In genomic region chr19:4186087-4186993, GRCh38 we compare ENCODE assay signal across 8 cellular contexts. TPM values are rescaled to one million over a fixed set of nuclear protein-coding genes. Genes with fewer than 3 reads are reported as not detected.
A peak's percentile ranks its signal among the peaks of the same experiment; 100 is the strongest.
DNase-seq lines count a peak whose midpoint lies in the region; ATAC-seq and FAIRE-seq lines count a peak whose summit lies in the region.

No MANE protein-coding gene starts in this region.

- WGBS in small intestine, 3 donors = 28 to 34% (median 33%) methylated on average over 22 of the region's 22 CpGs

- H3K4me1 ChIP-seq in small intestine (ENCODE audit: control insufficient read depth in 2 of 2, insufficient read depth in 1 of 2, low read depth in 1 of 2, low read length in 1 of 2) = no peaks in the 10 kb centered on the region

- no peak overlapping the region for H3K4me3 ChIP-seq in small intestine (ENCODE audit: low read depth in 1 of 2, low read length in 2 of 2)

- no peak overlapping the region for H3K27ac ChIP-seq in small intestine (ENCODE audit: low read depth in 1 of 2, low read length in 1 of 2)

- no peak for FAIRE-seq in small intestine (lab: Jason Lieb, UNC)

- H3K36me3 ChIP-seq in small intestine (ENCODE audit: control insufficient read depth in 2 of 2, insufficient read depth in 2 of 2, low read length in 2 of 2) = no peaks in the 10 kb centered on the region

- ATAC-seq in GM18873 (IDR thresholded peaks at IDR 0.05; ENCODE audit: low FRiP score, unreplicated experiment) (no peak), GM21825 (IDR thresholded peaks at IDR 0.05; ENCODE audit: unreplicated experiment) (no peak)

- no peaks in the 10 kb centered on the region for H3K9me3 ChIP-seq in small intestine (ENCODE audit: control insufficient read depth, low read depth)

- DNase-seq in GM03348 (ENCODE audit: low spot score) (peak; percentile 92), NCI-H1105 treated with DMSO at 0.1 percent for 48 hours (lab: John Stamatoyannopoulos, UW) (peak; percentile 26), T-helper 2 cell (peak; percentile 40 to 76 (median 63)), amniotic stem cell (lab: John Stamatoyannopoulos, UW) (peak; percentile 18), hippocampal formation (lab: John Stamatoyannopoulos, UW) (peak; percentile 4 to 42), small intestine (peak; percentile 85)

- H3K27me3 ChIP-seq in small intestine (ENCODE audit: control insufficient read depth in 2 of 2, insufficient read depth in 2 of 2, low read length in 2 of 2) = no peaks in the 10 kb centered on the region

RNA-seq across cellular contexts. Expression of gene ANKRD24, which starts 3.9 kb away (rescaled TPM):
- polyA plus RNA-seq in small intestine = 1 to 10 TPM; 1.6 to 2.7 (median 1.9) TPM

RNA-seq across cellular contexts. Expression of gene SIRT6, which starts 4.0 kb away (rescaled TPM):
- 10 to 100 TPM; 39.2 to 48.1 (median 46.5) TPM for polyA plus RNA-seq in small intestine

RNA-seq across cellular contexts. Expression of gene CREB3L3, which starts 32.9 kb away (rescaled TPM):
- 100 to 1,000 TPM in 2 of 3 donors, 10 to 100 TPM in 1; 77.2 to 658 (median 496) TPM for polyA plus RNA-seq in small intestine

RNA-seq across cellular contexts. Expression of gene EBI3, which starts 43.0 kb away (rescaled TPM):
- 1 to 10 TPM in 2 of 3 donors, under 1 TPM in 1; 0.89 to 6.2 (median 3.5) TPM for polyA plus RNA-seq in small intestine

Comparison
In these comparisons a context has a peak if more than half of its experiments do, and no peak if none do; other contexts are left out.
1. DNase-seq: peak in every context shown above with its lines; median percentile 92 in GM03348; 85 in small intestine; 63 in T-helper 2 cell; 26 in NCI-H1105 treated with DMSO at 0.1 percent for 48 hours; 23 in hippocampal formation; 18 in amniotic stem cell.